In genomic region chr17:74943808-74944522, GRCh38 we compare ENCODE assay signal across 33 cellular contexts. TPM values are rescaled to one million over a fixed set of nuclear protein-coding genes. Genes with fewer than 3 reads are reported as not detected.
DNase-seq lines count a peak whose midpoint lies in the region; ATAC-seq, FAIRE-seq and TF ChIP-seq lines count a peak whose summit lies in the region.
"Had no signal": no experiment of that assay in that cellular context is flagged by ENCODE, and none has a peak within 500 bp of the region (broad histone marks: within the 10 kb centered on the region; RNA-seq: fewer than 3 reads in every experiment).

No MANE protein-coding gene starts in this region.

- no peak overlapping the region for H3K27ac ChIP-seq in breast epithelium
- H3K27ac ChIP-seq: 22Rv1, adrenal gland, brain microvascular endothelial cell, colonic mucosa, left lung, right atrium auricular region had no signal

- H3K36me3 ChIP-seq in breast epithelium, result no peaks in the 10 kb centered on the region
- H3K36me3 ChIP-seq: adrenal gland, brain microvascular endothelial cell, colonic mucosa, left lung, right atrium auricular region had no signal

- no peak overlapping the region for H3K4me3 Mint-ChIP-seq in MCF 10A (ENCODE audit: unreplicated experiment)
- H3K4me3 Mint-ChIP-seq: activated T-cell treated with anti-CD3 and anti-CD28 coated beads, Interleukin-2, amount 50 U/mL, for 4 hours; CD4-positive, alpha-beta T cell; mesothelial cell of epicardium; natural killer cell; stimulated activated memory B cell treated with anti-CD40 and anti-IgM and Interleukin-4, amounts not matched to agents 10 μg/mL and 1 μg/mL and 100 μg/mL, for 72 hours; T-helper 1 cell treated with Interleukin-12 subunit alpha and Interleukin-12 subunit beta and Interleukin-4 antibody, amounts not matched to agents 30 μg/mL and 1 μg/mL, for 36 hours had no signal

- no TSS peak for BruUV-seq in MCF 10A (replicated peaks; lab: Mats Ljungman, UMichigan)

- no peaks in the 10 kb centered on the region for H3K9me3 ChIP-seq in breast epithelium
- H3K9me3 ChIP-seq: adrenal gland, colonic mucosa, left lung, right atrium auricular region had no signal

- H3K27me3 ChIP-seq in breast epithelium, result peaks cover 0 to 17% of the 10 kb centered on the region in 2 donors
- H3K27me3 ChIP-seq: right atrium auricular region had no signal

- no peaks in the 10 kb centered on the region for H3K9me3 Mint-ChIP-seq in MCF 10A (ENCODE audit: unreplicated experiment)
- H3K9me3 Mint-ChIP-seq: activated T-cell treated with anti-CD3 and anti-CD28 coated beads, Interleukin-2, amount 50 U/mL, for 4 hours; CD4-positive, alpha-beta T cell; mesothelial cell of epicardium; natural killer cell; stimulated activated memory B cell treated with anti-CD40 and anti-IgM and Interleukin-4, amounts not matched to agents 10 μg/mL and 1 μg/mL and 100 μg/mL, for 72 hours; T-helper 1 cell treated with Interleukin-12 subunit alpha and Interleukin-12 subunit beta and Interleukin-4 antibody, amounts not matched to agents 30 μg/mL and 1 μg/mL, for 36 hours had no signal

- TF ChIP-seq CTCF in MCF 10A (IDR thresholded peaks at IDR 0.05; ENCODE audit: unreplicated experiment), result no peak
- no peak for TF ChIP-seq CTCF in breast epithelium (IDR thresholded peaks at IDR 0.05)
- TF ChIP-seq CTCF in choroid plexus epithelial cell (conservative IDR thresholded peaks at IDR 0.05; ENCODE audit: low read depth, low read length), result no peak

- no peak for FAIRE-seq in RCC 7860 (lab: Jason Lieb, UNC)
- FAIRE-seq: GM12892 had no signal

- POLR2A ChIA-PET in MCF 10A (lab: Yijun Ruan, JAX), result interaction anchor here (0.6 to 2.0 kb wide), 7 partner anchors 13 to 218 kb away, joined by 3 to 6 read pairs (median 4); partner anchors contain the start of gene ARMC7

- peaks cover 20% of the 10 kb centered on the region for H3K4me1 Mint-ChIP-seq in MCF 10A (ENCODE audit: insufficient read depth, unreplicated experiment)
- H3K4me1 Mint-ChIP-seq: mesothelial cell of epicardium, natural killer cell had no signal

- intact Hi-C loops in MCF 10A (cut with micrococcal nuclease), result loop anchor here (2.0 kb wide), 1 partner anchor 71 kb away; the partner anchor contains the start of gene FDXR
- intact Hi-C loops in breast epithelium (cut with DNase I; ENCODE audit: low total_unique reads), result no loop called here

- peak overlapping the region; percentile 90 for H3K27ac Mint-ChIP-seq in MCF 10A (ENCODE audit: low read depth, unreplicated experiment)
- H3K27ac Mint-ChIP-seq: CD4-positive, alpha-beta T cell; mesothelial cell of epicardium; natural killer cell; T-helper 1 cell treated with Interleukin-12 subunit alpha and Interleukin-12 subunit beta and Interleukin-4 antibody, amounts not matched to agents 30 μg/mL and 1 μg/mL, for 36 hours had no signal

- no peaks in the 10 kb centered on the region for H3K4me1 ChIP-seq in breast epithelium
- H3K4me1 ChIP-seq: adrenal gland, colonic mucosa, left lung, right atrium auricular region had no signal

- TF ChIP-seq POLR2A in breast epithelium (IDR thresholded peaks at IDR 0.05), result no peak

- H3K4me3 ChIP-seq in breast epithelium (no peak overlapping the region), choroid plexus epithelial cell (ENCODE audit: low read depth, low read length) (no peak overlapping the region)
- H3K4me3 ChIP-seq: adrenal gland, colonic mucosa, left lung, right atrium auricular region had no signal

- no peak for ATAC-seq in HG03196 (IDR thresholded peaks at IDR 0.05; ENCODE audit: unreplicated experiment)
- ATAC-seq: activated T-cell treated with anti-CD3 and anti-CD28 coated beads, Interleukin-2, amount 50 U/mL, for 4 hours; left lung; natural killer cell; stimulated activated memory B cell treated with anti-CD40 and anti-IgM and Interleukin-4, amounts not matched to agents 10 μg/mL and 1 μg/mL and 100 μg/mL, for 72 hours had no signal

- DNase-seq in MCF 10A (ENCODE audit: unreplicated experiment) (peak; percentile 72), breast epithelium (ENCODE audit: low spot score in 2 of 2) (no peak), choroid plexus epithelial cell (ENCODE audit: low read depth) (peak; percentile 7), kidney tubule cell (ENCODE audit: low spot score) (peak; percentile 14), hippocampal formation (lab: John Stamatoyannopoulos, UW) (no peak), NCI-H2107 (lab: John Stamatoyannopoulos, UW) (no peak), RCC 7860 (ENCODE audit: low spot score) (no peak)
- DNase-seq: activated naive CD4-positive, alpha-beta T cell; activated T-cell treated with anti-CD3 and anti-CD28 coated beads, Interleukin-2, amount 50 U/mL, for 4 hours; adrenal gland; brain microvascular endothelial cell; CD4-positive, alpha-beta T cell; colonic mucosa; effector memory CD4-positive, alpha-beta T cell; EL; KBM-7; left lung; natural killer cell; NCI-H1417 treated with DMSO at 0.1 percent for 48 hours; NCI-H2081 treated with DMSO at 0.1 percent for 48 hours; NCI-H510A treated with DMSO at 0.1 percent for 48 hours; NK-92 treated with Interleukin-12 subunit alpha and Interleukin-12 subunit beta, amount 100 ng/mL, for 24 hours; stimulated activated CD4-positive, alpha-beta T cell treated with anti-CD3 and anti-CD28 coated beads, Interleukin-4, amount 100 ng/mL, for 1 hour had no signal

- H3K36me3 Mint-ChIP-seq in MCF 10A (ENCODE audit: insufficient read depth, unreplicated experiment), result no peaks in the 10 kb centered on the region
- H3K36me3 Mint-ChIP-seq: mesothelial cell of epicardium; natural killer cell; stimulated activated memory B cell treated with anti-CD40 and anti-IgM and Interleukin-4, amounts not matched to agents 10 μg/mL and 1 μg/mL and 100 μg/mL, for 72 hours had no signal

- CTCF ChIA-PET in MCF 10A (lab: Yijun Ruan, JAX), result interaction anchor here (0.7 to 0.8 kb wide), 2 partner anchors 18 to 327 kb away, joined by 3 to 4 read pairs; no protein-coding TSS in a partner anchor

- H3K27me3 Mint-ChIP-seq in MCF 10A (ENCODE audit: insufficient read depth, unreplicated experiment), result no peaks in the 10 kb centered on the region

RNA-seq across cellular contexts. Expression of gene OTOP3, which starts 8.3 kb away (rescaled TPM):
- total RNA-seq in MCF 10A (2022) (not detected in 2 replicates), breast epithelium (not detected)
- total RNA-seq: activated T-cell treated with anti-CD3 and anti-CD28 coated beads, Interleukin-2, amount 50 U/mL, for 4 hours; adrenal gland; CD4-positive, alpha-beta T cell; HT1080; left lung; mesothelial cell of epicardium; natural killer cell; osteocyte; right atrium auricular region; temporal lobe had no signal

RNA-seq across cellular contexts. Expression of gene OTOP2, which starts 19.9 kb away (rescaled TPM):
- total RNA-seq in MCF 10A (2022) (not detected in 2 replicates), breast epithelium (under 1 TPM in 1 of 3 donors, not detected in 2; 0.33 TPM)
- total RNA-seq: activated T-cell treated with anti-CD3 and anti-CD28 coated beads, Interleukin-2, amount 50 U/mL, for 4 hours; adrenal gland; CD4-positive, alpha-beta T cell; HT1080; left lung; mesothelial cell of epicardium; natural killer cell; osteocyte; right atrium auricular region; temporal lobe had no signal

RNA-seq across cellular contexts. Expression of gene USH1G, which starts 20.9 kb away (rescaled TPM):
- total RNA-seq in MCF 10A (2022) (not detected in 2 replicates), breast epithelium (not detected)
- total RNA-seq: activated T-cell treated with anti-CD3 and anti-CD28 coated beads, Interleukin-2, amount 50 U/mL, for 4 hours; CD4-positive, alpha-beta T cell; HT1080; left lung; natural killer cell; osteocyte had no signal

RNA-seq across cellular contexts. Expression of gene HID1, which starts 28.6 kb away (rescaled TPM):
- total RNA-seq in MCF 10A (2022) (3.2 and 7.0 TPM in 2 replicates), breast epithelium (10 to 100 TPM in 2 of 3 donors, 1 to 10 TPM in 1; 6.1 to 46.5 (median 37.3) TPM)

RNA-seq across cellular contexts. Expression of gene CDR2L, which starts 43.5 kb away (rescaled TPM):
- total RNA-seq in MCF 10A (2022) (3.4 and 4.1 TPM in 2 replicates), breast epithelium (10 to 100 TPM in 1 of 3 donors, 1 to 10 TPM in 2; 8.0 to 13.1 (median 9.2) TPM)

Comparison
In these comparisons a context has a peak if more than half of its experiments do, and no peak if none do; other contexts are left out.
1. DNase-seq: peak in MCF 10A (single experiment), choroid plexus epithelial cell (single experiment) and kidney tubule cell (single experiment); none in breast epithelium (0 of 2), hippocampal formation (0 of 2), NCI-H2107 (single experiment) and RCC 7860 (single experiment).